8 cellular contexts compared by ENCODE assay signal in genomic region chrX:71533850-71534515, GRCh38. TPM values are rescaled to one million over a fixed set of nuclear protein-coding genes. Genes with fewer than 3 reads are reported as not detected.
A peak's percentile ranks its signal among the peaks of the same experiment; 100 is the strongest.
DNase-seq lines count a peak whose midpoint lies in the region; ATAC-seq and TF ChIP-seq lines count a peak whose summit lies in the region.

No MANE protein-coding gene starts in this region.

- TF ChIP-seq POLR2A in esophagus squamous epithelium (IDR thresholded peaks at IDR 0.05) (peak in 1 of 4 donors; percentile 50), thyroid gland (IDR thresholded peaks at IDR 0.05) (peak in 1 of 2 donors; percentile 45)

- H3K4me3 ChIP-seq in esophagus squamous epithelium (peak overlapping the region; percentile 64 to 76 (median 70)), thyroid gland (replicated peaks in 1 of 3) (peak overlapping the region; percentile 33 to 82 (median 64))

- peak overlapping the region; percentile 100 for H3K27ac Mint-ChIP-seq in activated T-cell treated with anti-CD3 and anti-CD28 coated beads, Interleukin-2, amount 50 U/mL, for 72 hours
- H3K27ac Mint-ChIP-seq in naive B cell, result peak overlapping the region; percentile 86 to 98 (median 96)

- peak overlapping the region; percentile 89 to 93 (median 91) for H3K27ac ChIP-seq in esophagus squamous epithelium
- peak overlapping the region; percentile 69 to 87 (median 82) for H3K27ac ChIP-seq in thyroid gland

- TF ChIP-seq CTCF in esophagus squamous epithelium (IDR thresholded peaks at IDR 0.05) (no peak), thyroid gland (IDR thresholded peaks at IDR 0.05) (no peak)

- ATAC-seq in Right ventricle myocardium inferior (peak; percentile 51), naive B cell (ENCODE audit: low read depth in 2 of 2) (no peak), GM21619 (IDR thresholded peaks at IDR 0.05; ENCODE audit: unreplicated experiment) (no peak)
- peak; percentile 11 to 16 for ATAC-seq in activated T-cell treated with anti-CD3 and anti-CD28 coated beads, Interleukin-2, amount 50 U/mL, for 72 hours (replicated peaks in 1 of 2)

- H3K9me3 ChIP-seq in esophagus squamous epithelium (peaks cover 0 to 6% (median 0%) of the 10 kb centered on the region in 3 donors), thyroid gland (no peaks in the 10 kb centered on the region)

- H3K9me3 Mint-ChIP-seq in activated T-cell treated with anti-CD3 and anti-CD28 coated beads, Interleukin-2, amount 50 U/mL, for 72 hours, result no peaks in the 10 kb centered on the region
- H3K9me3 Mint-ChIP-seq in naive B cell, result peaks cover 0 to 8% (median 0%) of the 10 kb centered on the region in 7 donors

- H3K27me3 Mint-ChIP-seq in activated T-cell treated with anti-CD3 and anti-CD28 coated beads, Interleukin-2, amount 50 U/mL, for 72 hours (ENCODE audit: low read depth), result peaks cover 7% of the 10 kb centered on the region
- H3K27me3 Mint-ChIP-seq in naive B cell, result no peaks in the 10 kb centered on the region

- peaks cover 25 to 41% of the 10 kb centered on the region in 2 donors for H3K36me3 Mint-ChIP-seq in activated T-cell treated with anti-CD3 and anti-CD28 coated beads, Interleukin-2, amount 50 U/mL, for 72 hours (ENCODE audit: insufficient read depth in 2 of 2)
- peaks cover 0 to 14% of the 10 kb centered on the region in 2 donors for H3K36me3 Mint-ChIP-seq in naive B cell

- H3K27me3 ChIP-seq in esophagus squamous epithelium, result no peaks in the 10 kb centered on the region
- no peaks in the 10 kb centered on the region for H3K27me3 ChIP-seq in thyroid gland

- H3K4me3 Mint-ChIP-seq in activated T-cell treated with anti-CD3 and anti-CD28 coated beads, Interleukin-2, amount 50 U/mL, for 72 hours, result peak overlapping the region; percentile 97 to 100
- peak overlapping the region; percentile 88 to 100 (median 96) for H3K4me3 Mint-ChIP-seq in naive B cell

- peaks cover 0 to 44% (median 9%) of the 10 kb centered on the region in 3 donors for H3K4me1 ChIP-seq in esophagus squamous epithelium
- no peaks in the 10 kb centered on the region for H3K4me1 ChIP-seq in thyroid gland

- DNase-seq in Right ventricle myocardium inferior (ENCODE audit: missing footprints) (peak; percentile 76), cardiac septum (ENCODE audit: low spot score) (no peak), NK-92 (lab: John Stamatoyannopoulos, UW; ENCODE audit: unreplicated experiment) (peak; percentile 2), esophagus squamous epithelium (lab: John Stamatoyannopoulos, UW) (no peak), naive B cell (peak; percentile 16), thyroid gland (peak; percentile 47 to 48)
- DNase-seq in activated T-cell treated with anti-CD3 and anti-CD28 coated beads, Interleukin-2, amount 50 U/mL, for 72 hours, result peak; percentile 60 to 67

- WGBS in esophagus squamous epithelium, 2 donors, result 1 to 34% methylated on average over 19 to 31 of the region's 31 CpGs
- 1% methylated on average over 29 to 30 of the region's 31 CpGs for WGBS in thyroid gland, 2 donors

- H3K36me3 ChIP-seq in esophagus squamous epithelium (peaks cover 0 to 16% (median 0%) of the 10 kb centered on the region in 3 donors), thyroid gland (no peaks in the 10 kb centered on the region)

- intact Hi-C loops in Right ventricle myocardium inferior (cut with DNase I) (loop anchor here (5.0 kb wide), 1 partner anchor 42 kb away; no protein-coding TSS in a partner anchor), cardiac septum (cut with DNase I) (loop anchor here (2.0 kb wide), 1 partner anchor 19 kb away; no protein-coding TSS in a partner anchor), esophagus squamous epithelium (cut with DNase I) (no loop called here), thyroid gland (cut with DNase I) (no loop called here)

- H3K4me1 Mint-ChIP-seq in activated T-cell treated with anti-CD3 and anti-CD28 coated beads, Interleukin-2, amount 50 U/mL, for 72 hours (ENCODE audit: low read depth), result peaks cover 24% of the 10 kb centered on the region
- H3K4me1 Mint-ChIP-seq in naive B cell, result peaks cover 11 to 22% (median 16%) of the 10 kb centered on the region in 3 donors

RNA-seq across cellular contexts. Expression of gene OGT, which starts 1.1 kb away (rescaled TPM):
- total RNA-seq in Right ventricle myocardium inferior (78.6 TPM), cardiac septum (88.0 TPM), esophagus squamous epithelium (100 to 1,000 TPM in 1 of 4 donors, 10 to 100 TPM in 3; 56.3 to 157 (median 67.0) TPM), thyroid gland (100 to 1,000 TPM; 162 to 218 (median 214) TPM)
- 100 to 1,000 TPM; 702 to 788 TPM for total RNA-seq in activated T-cell treated with anti-CD3 and anti-CD28 coated beads, Interleukin-2, amount 50 U/mL, for 72 hours
- polyA plus RNA-seq in naive B cell (ENCODE audit: low read depth in 6 of 6), result 10 to 100 TPM; 17.5 to 39.7 (median 29.0) TPM

RNA-seq across cellular contexts. Expression of gene GCNA, which starts 44.3 kb away (rescaled TPM):
- total RNA-seq in Right ventricle myocardium inferior (1.7 TPM), cardiac septum (1.4 TPM), esophagus squamous epithelium (1 to 10 TPM in 2 of 4 donors, under 1 TPM in 2; 0.35 to 3.1 (median 0.84) TPM), thyroid gland (1 to 10 TPM; 1.8 to 3.6 (median 2.5) TPM)
- total RNA-seq in activated T-cell treated with anti-CD3 and anti-CD28 coated beads, Interleukin-2, amount 50 U/mL, for 72 hours, result 1 to 10 TPM; 6.9 to 8.4 TPM
- polyA plus RNA-seq in naive B cell (ENCODE audit: low read depth in 6 of 6), result under 1 TPM in 3 of 6 donors, not detected in 3; 0.16 to 0.52 (median 0.19) TPM

Comparison
In these comparisons a context has a peak if more than half of its experiments do, and no peak if none do; other contexts are left out.
1. DNase-seq: peak in Right ventricle myocardium inferior (single experiment), NK-92 (single experiment), activated T-cell treated with anti-CD3 and anti-CD28 coated beads, Interleukin-2, amount 50 U/mL, for 72 hours (2 of 2), naive B cell (single experiment) and thyroid gland (2 of 2); none in cardiac septum (single experiment) and esophagus squamous epithelium (single experiment).
2. ATAC-seq: peak in Right ventricle myocardium inferior (single experiment) and activated T-cell treated with anti-CD3 and anti-CD28 coated beads, Interleukin-2, amount 50 U/mL, for 72 hours (2 of 2); none in naive B cell (0 of 2) and GM21619 (single experiment).
3. intact Hi-C loops: an anchor here in Right ventricle myocardium inferior (5.0 kb wide) and cardiac septum (2.0 kb wide); none called in esophagus squamous epithelium and thyroid gland.